ENCODE assay signal across 8 cellular contexts in the genomic region with DNA sequence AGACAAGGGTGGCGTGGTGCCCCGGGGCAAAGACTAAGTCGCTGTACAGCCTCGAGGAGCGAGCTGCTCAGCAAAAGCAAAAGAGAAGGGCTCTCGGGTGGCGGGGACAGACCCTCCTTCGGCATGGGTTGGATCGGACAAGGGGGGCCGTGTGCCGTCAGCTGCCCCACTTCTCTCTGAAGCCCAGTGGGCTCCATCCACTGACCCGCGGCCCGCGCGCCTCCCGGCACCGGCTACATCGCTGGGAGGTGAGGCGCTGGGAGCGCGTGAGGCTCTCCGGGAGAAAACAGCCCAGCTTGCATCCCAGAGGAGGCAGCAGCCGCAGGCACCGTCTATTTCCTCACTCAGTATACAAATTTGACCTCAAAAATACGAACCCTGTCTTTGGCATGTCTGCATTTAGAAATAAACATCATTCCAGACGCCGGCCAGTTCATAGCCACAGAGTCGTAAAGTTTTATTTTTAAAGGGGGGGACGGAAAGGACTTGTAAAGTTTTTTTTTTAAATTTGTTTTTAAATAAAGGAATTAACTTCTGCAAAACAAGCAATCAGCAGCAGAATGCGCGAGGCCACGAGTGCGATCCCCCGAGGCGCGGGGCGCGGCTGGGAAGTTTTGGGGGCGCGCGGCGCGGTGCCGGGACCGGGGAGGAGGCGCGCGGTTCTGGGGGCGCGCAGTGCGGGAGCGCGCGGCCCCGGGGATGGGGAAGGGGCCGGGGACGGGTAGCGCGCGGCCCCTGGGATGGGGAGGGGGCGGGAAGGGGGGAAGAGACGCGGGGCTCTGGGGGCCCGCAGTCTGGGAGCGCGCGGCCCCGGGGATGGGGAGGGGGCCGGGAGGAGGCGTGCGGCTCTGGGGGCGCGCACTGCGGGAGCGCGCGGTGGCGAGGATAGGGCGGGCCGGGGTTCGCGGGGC. TPM values are rescaled to one million over a fixed set of nuclear protein-coding genes. Genes with fewer than 3 reads are reported as not detected.
A peak's percentile ranks its signal among the peaks of the same experiment; 100 is the strongest.
DNase-seq lines count a peak whose midpoint lies in the region; ATAC-seq, FAIRE-seq and TF ChIP-seq lines count a peak whose summit lies in the region.

No MANE protein-coding gene starts in this region.

- no peak overlapping the region for H3K14ac ChIP-seq in mesenchymal stem cell (ENCODE audit: low read length in 2 of 2)

- H2BK15ac ChIP-seq in mesenchymal stem cell (ENCODE audit: low read depth, poor library complexity, severe bottlenecking) = peak overlapping the region; percentile 50

- H3K23ac ChIP-seq in mesenchymal stem cell (ENCODE audit: low read length in 2 of 2) = no peak overlapping the region

- peak overlapping the region; percentile 66 for H2BK120ac ChIP-seq in mesenchymal stem cell (ENCODE audit: low read depth, low read length)

- no peak for TF ChIP-seq POLR2A in GM12891 (IDR thresholded peaks at IDR 0.05; ENCODE audit: low read depth, low read length)

- no peak overlapping the region for H2AK5ac ChIP-seq in mesenchymal stem cell (ENCODE audit: low read length, severe bottlenecking)

- peaks cover 14% of the 10 kb centered on the region for H3K79me1 ChIP-seq in mesenchymal stem cell (replicated peaks; ENCODE audit: low read length, poor library complexity, severe bottlenecking)

- H3K4me3 ChIP-seq in mesenchymal stem cell (ENCODE audit: insufficient read depth in 1 of 2, low read depth in 1 of 2, low read length in 2 of 2) (peak overlapping the region; percentile 63 to 78), thymus (ENCODE audit: low read length) (peak overlapping the region; percentile 53)

- H3K4me1 ChIP-seq in mesenchymal stem cell (ENCODE audit: control insufficient read depth, insufficient read depth, low read depth, low read length) (peaks cover 17% of the 10 kb centered on the region), thymus (ENCODE audit: control insufficient read depth, insufficient read depth, low read length) (peaks cover 3% of the 10 kb centered on the region)

- 2% methylated on average over 45 of the region's 83 CpGs for WGBS in mesenchymal stem cell
- WGBS in thymus = 2% methylated on average over 83 of the region's 83 CpGs

- FAIRE-seq in GM12891 (lab: Jason Lieb, UNC) = peak; percentile 60
- peak; percentile 83 for FAIRE-seq in endometrium (lab: Jason Lieb, UNC)

- H3K4me2 ChIP-seq in mesenchymal stem cell (ENCODE audit: low read length, poor library complexity, severe bottlenecking) = peak overlapping the region; percentile 96

- peak overlapping the region; percentile 54 for H2AFZ ChIP-seq in mesenchymal stem cell (ENCODE audit: low read depth, low read length)

- no peak overlapping the region for H2BK5ac ChIP-seq in mesenchymal stem cell (ENCODE audit: low read depth, low read length, poor library complexity, severe bottlenecking)

- H3K27me3 ChIP-seq in mesenchymal stem cell (ENCODE audit: control insufficient read depth in 1 of 2, insufficient read depth in 1 of 2, low read length in 2 of 2) = peaks cover 23 to 37% of the 10 kb centered on the region in 2 experiments
- H3K27me3 ChIP-seq in thymus (ENCODE audit: control insufficient read depth, insufficient read depth) = peaks cover 29% of the 10 kb centered on the region

- H4K91ac ChIP-seq in mesenchymal stem cell (ENCODE audit: low read length) = no peak overlapping the region

- no peak for ATAC-seq in HG03571 (IDR thresholded peaks at IDR 0.05; ENCODE audit: unreplicated experiment)

- H2BK12ac ChIP-seq in mesenchymal stem cell (ENCODE audit: low read length in 2 of 2) = peak overlapping the region in 1 of 2 experiments; percentile 10

- DNase-seq in Ammon's horn (ENCODE audit: low spot score) = peak; percentile 45
- peak; percentile 60 for DNase-seq in GM12891 (ENCODE audit: insufficient read length, low spot score)
- peak; percentile 55 for DNase-seq in HT-29 (ENCODE audit: low spot score)
- DNase-seq in T1000 (lab: John Stamatoyannopoulos, UW) = peak; percentile 45
- DNase-seq in mesenchymal stem cell = peak; percentile 74

- H4K8ac ChIP-seq in mesenchymal stem cell (ENCODE audit: low read length) = no peak overlapping the region

- peaks cover 0 to 5% of the 10 kb centered on the region in 2 experiments for H3K36me3 ChIP-seq in mesenchymal stem cell (ENCODE audit: control insufficient read depth in 1 of 2, insufficient read depth in 2 of 2, low read depth in 1 of 2, low read length in 2 of 2)
- H3K36me3 ChIP-seq in thymus (ENCODE audit: control insufficient read depth, insufficient read depth) = no peaks in the 10 kb centered on the region

- H3K27ac ChIP-seq in mesenchymal stem cell (ENCODE audit: low read length, poor library complexity, severe bottlenecking) = peak overlapping the region; percentile 5
- no peak overlapping the region for H3K27ac ChIP-seq in thymus (ENCODE audit: low read depth)

- H3K9me3 ChIP-seq in mesenchymal stem cell (ENCODE audit: control insufficient read depth, low read length) = no peaks in the 10 kb centered on the region
- H3K9me3 ChIP-seq in thymus (ENCODE audit: control insufficient read depth) = no peaks in the 10 kb centered on the region

- peak overlapping the region in 1 of 2 experiments; percentile 59 for H3K18ac ChIP-seq in mesenchymal stem cell (ENCODE audit: low read depth in 1 of 2, low read length in 2 of 2)

- no peak overlapping the region for H3K4ac ChIP-seq in mesenchymal stem cell (ENCODE audit: low read depth in 1 of 2, low read length in 2 of 2)

- peak overlapping the region; percentile 62 for H3K9ac ChIP-seq in mesenchymal stem cell (ENCODE audit: low read length)

TF ChIP-seq in GM12891, 5 proteins besides CTCF, POLR2A, EP300 and RAD21:
- TF ChIP-seq TAF1 (IDR thresholded peaks at IDR 0.05; ENCODE audit: low read depth, low read length) (no peak), POU2F2 (IDR thresholded peaks at IDR 0.05; ENCODE audit: low read depth, low read length) (no peak), PAX5 (IDR thresholded peaks at IDR 0.05; ENCODE audit: insufficient read depth, low read length, severe bottlenecking) (no peak), POLR2AphosphoS5 (IDR thresholded peaks at IDR 0.05; ENCODE audit: low read depth, low read length) (no peak), SPI1 (IDR thresholded peaks at IDR 0.05; ENCODE audit: low read depth, low read length) (no peak)
TF ChIP-seq in GM12891: peak in this region for 0.

RNA-seq across cellular contexts. Expression of a gene that starts 0.6 kb away (rescaled TPM):
- 13.7 TPM for polyA plus RNA-seq in GM12891 (2012; ENCODE audit: low read depth, missing spikeins)
- total RNA-seq in HT-29 (2014; rRNA removed; shearing (Covaris generic)) = 2.6 and 5.3 TPM in 2 replicates
- polyA plus RNA-seq in mesenchymal stem cell (2013, experiment 1 of 2) = 20.6 TPM
- polyA plus RNA-seq in mesenchymal stem cell (2013, experiment 2 of 2) = 20.8 TPM
- 15.7 TPM for polyA plus RNA-seq in thymus
